Comparison of ENCODE assay signal across 8 cellular contexts in the genomic region with DNA sequence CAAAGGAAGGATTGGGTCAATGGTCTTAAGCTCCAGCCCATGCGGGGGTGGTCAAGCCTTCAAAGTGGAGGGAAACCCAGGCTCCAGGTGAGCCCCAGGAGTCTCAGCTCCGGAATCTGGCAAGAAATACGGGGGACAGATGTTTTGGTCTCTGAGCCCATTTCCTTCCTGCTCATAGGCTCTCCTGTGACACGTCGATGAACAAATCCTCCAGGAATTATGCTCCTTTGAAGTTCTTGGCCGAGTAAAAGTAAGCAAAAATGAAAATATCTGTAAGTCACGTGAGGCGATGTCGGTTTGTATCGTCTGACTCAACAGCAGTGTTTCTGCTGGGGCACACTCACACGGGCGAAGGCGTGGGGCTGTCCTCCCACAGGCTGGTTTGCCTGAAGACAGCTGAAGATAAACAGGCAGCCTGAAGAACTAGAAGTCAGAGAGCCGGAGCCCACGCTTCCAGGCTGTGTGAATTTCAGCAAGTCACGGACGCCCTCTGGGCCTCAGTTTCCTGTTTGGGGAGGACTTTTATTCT. TPM values are rescaled to one million over a fixed set of nuclear protein-coding genes. Genes with fewer than 3 reads are reported as not detected.
DNase-seq lines count a peak whose midpoint lies in the region; ATAC-seq and TF ChIP-seq lines count a peak whose summit lies in the region.

No MANE protein-coding gene starts in this region.

- peak; percentile 62 for ATAC-seq in stimulated activated memory B cell treated with anti-CD40 and anti-IgM and Interleukin-4, amounts not matched to agents 10 μg/mL and 1 μg/mL and 100 μg/mL, for 72 hours

- intact Hi-C loops in CD14-positive monocyte (cut with micrococcal nuclease) = loop anchor here in 1 of 2 donors (5.0 kb wide), 1 partner anchor 190 kb away; no protein-coding TSS in a partner anchor

- no peak for TF ChIP-seq CTCF in GM13977 (IDR thresholded peaks at IDR 0.05; ENCODE audit: extremely low read depth, insufficient read depth, missing control alignments)
- TF ChIP-seq CTCF in CD14-positive monocyte (IDR thresholded peaks at IDR 0.05) = no peak

- no peaks in the 10 kb centered on the region for H3K27me3 Mint-ChIP-seq in stimulated activated memory B cell treated with anti-CD40 and anti-IgM and Interleukin-4, amounts not matched to agents 10 μg/mL and 1 μg/mL and 100 μg/mL, for 72 hours
- peaks cover 3 to 8% (median 6%) of the 10 kb centered on the region in 3 donors for H3K27me3 Mint-ChIP-seq in CD14-positive monocyte (ENCODE audit: low read depth in 3 of 3)

- DNase-seq in GM13977 (ENCODE audit: low spot score) (peak; percentile 62), HT1080 (ENCODE audit: low read depth) (peak; percentile 92), glomerular visceral epithelial cell (ENCODE audit: extremely low spot score) (peak; percentile 77), cerebellar cortex (ENCODE audit: low spot score) (no peak), CD14-positive monocyte (ENCODE audit: low spot score) (no peak), retina (no peak)
- peak; percentile 56 for DNase-seq in activated T-cell treated with anti-CD3 and anti-CD28 coated beads, Interleukin-2, amount 50 U/mL, for 1 hour

- H3K36me3 Mint-ChIP-seq in stimulated activated memory B cell treated with anti-CD40 and anti-IgM and Interleukin-4, amounts not matched to agents 10 μg/mL and 1 μg/mL and 100 μg/mL, for 72 hours = no peaks in the 10 kb centered on the region
- no peaks in the 10 kb centered on the region for H3K36me3 Mint-ChIP-seq in CD14-positive monocyte

- H3K4me1 Mint-ChIP-seq in stimulated activated memory B cell treated with anti-CD40 and anti-IgM and Interleukin-4, amounts not matched to agents 10 μg/mL and 1 μg/mL and 100 μg/mL, for 72 hours = peaks cover 65% of the 10 kb centered on the region
- peaks cover 10% of the 10 kb centered on the region for H3K4me1 Mint-ChIP-seq in CD14-positive monocyte

- peak overlapping the region; percentile 94 for H3K27ac Mint-ChIP-seq in stimulated activated memory B cell treated with anti-CD40 and anti-IgM and Interleukin-4, amounts not matched to agents 10 μg/mL and 1 μg/mL and 100 μg/mL, for 72 hours
- no peak overlapping the region for H3K27ac Mint-ChIP-seq in CD14-positive monocyte

- in situ Hi-C loops in GM13977 (cut with MboI; ENCODE audit: low pct_unique_long_range_greater_than_20kb, low sequenced_read_pairs, unreplicated experiment) = loop anchor here (10.0 kb wide), 2 partner anchors 147 to 187 kb away; no protein-coding TSS in a partner anchor

- peak overlapping the region; percentile 78 for H3K4me3 Mint-ChIP-seq in stimulated activated memory B cell treated with anti-CD40 and anti-IgM and Interleukin-4, amounts not matched to agents 10 μg/mL and 1 μg/mL and 100 μg/mL, for 72 hours
- H3K4me3 Mint-ChIP-seq in CD14-positive monocyte = no peak overlapping the region

- H3K9me3 Mint-ChIP-seq in stimulated activated memory B cell treated with anti-CD40 and anti-IgM and Interleukin-4, amounts not matched to agents 10 μg/mL and 1 μg/mL and 100 μg/mL, for 72 hours = no peaks in the 10 kb centered on the region
- H3K9me3 Mint-ChIP-seq in CD14-positive monocyte = no peaks in the 10 kb centered on the region

RNA-seq across cellular contexts. Expression of a gene that starts 52.6 kb away (rescaled TPM):
- total RNA-seq in HT1080 (2014; rRNA removed; shearing (Covaris generic)) = 7.0 and 8.6 TPM in 2 replicates
- 29.2 and 32.0 TPM in 2 replicates for polyA plus RNA-seq in HT1080 (2015; cell fraction: cytosol; rRNA removed)
- 33.8 and 35.8 TPM in 2 replicates for polyA plus RNA-seq in HT1080 (2015; cell fraction: nucleus; rRNA removed)
- 10 to 100 TPM; 15.6 to 18.2 TPM for polyA plus RNA-seq in CD14-positive monocyte

Comparison
In these comparisons a context has a peak if more than half of its experiments do, and no peak if none do; other contexts are left out.
1. DNase-seq: peak in GM13977 (single experiment), HT1080 (single experiment), activated T-cell treated with anti-CD3 and anti-CD28 coated beads, Interleukin-2, amount 50 U/mL, for 1 hour (single experiment) and glomerular visceral epithelial cell (single experiment); none in cerebellar cortex (single experiment), CD14-positive monocyte (single experiment) and retina (single experiment).